Comparison of ENCODE assay signal across 25 cellular contexts in genomic region chr3:194246709-194247349, GRCh38.
"Had no signal": no experiment of that assay in that cellular context is flagged by ENCODE, and none has a peak within 500 bp of the region (broad histone marks: within the 10 kb centered on the region; RNA-seq: fewer than 3 reads in every experiment).

No MANE protein-coding gene starts in this region.

- H3K4me1 ChIP-seq: colonic mucosa had no signal

- H3K27me3 ChIP-seq: adrenal gland, cardiac muscle cell, colonic mucosa, gastrocnemius medialis, hepatocyte, tibial nerve had no signal

- H3K4me2 ChIP-seq: hepatocyte had no signal

- ATAC-seq: activated CD4-positive, alpha-beta T cell treated with anti-CD3 and anti-CD28 coated beads for 36 hours; activated CD8-positive, alpha-beta memory T cell treated with anti-CD3 and anti-CD28 coated beads, Interleukin-2, amount 10 ng/mL, durations not matched to agents 7 days and 5 days; activated CD8-positive, alpha-beta T cell treated with anti-CD3 and anti-CD28 coated beads, Interleukin-2, amount 10 ng/mL, durations not matched to agents 7 days and 5 days; gastrocnemius medialis; left cardiac atrium; natural killer cell; right cardiac atrium had no signal

- H3K27me3 Mint-ChIP-seq: activated CD4-positive, alpha-beta T cell treated with anti-CD3 and anti-CD28 coated beads for 36 hours had no signal

- DNase-seq: activated CD4-positive, alpha-beta T cell treated with anti-CD3 and anti-CD28 coated beads for 36 hours; activated CD4-positive, CD25-positive, alpha-beta regulatory T cell; activated CD8-positive, alpha-beta memory T cell treated with anti-CD3 and anti-CD28 coated beads, Interleukin-2, amount 10 ng/mL, durations not matched to agents 7 days and 5 days; activated CD8-positive, alpha-beta T cell treated with anti-CD3 and anti-CD28 coated beads, Interleukin-2, amount 10 ng/mL, durations not matched to agents 7 days and 5 days; activated effector memory CD4-positive, alpha-beta T cell treated with Interleukin-2 at 50 U/mL for 16 hours; activated naive CD4-positive, alpha-beta T cell treated with Interleukin-2 at 50 U/mL for 16 hours; activated naive CD8-positive, alpha-beta T cell treated with anti-CD3 and anti-CD28 coated beads for 36 hours; aorta; cerebellar nuclear complex; colonic mucosa; effector memory CD4-positive, alpha-beta T cell; gastrocnemius medialis; left cardiac atrium; natural killer cell; posterior cingulate gyrus; right cardiac atrium; stimulated activated CD4-positive, alpha-beta T cell treated with anti-CD3 and anti-CD28 coated beads, Interleukin-2, amount 100 ng/mL, for 48 hours; stimulated activated naive CD4-positive, alpha-beta T cell treated with Interleukin-2 at 50 U/mL for 16 hours had no signal

- H3K4me3 Mint-ChIP-seq: activated CD4-positive, alpha-beta T cell treated with anti-CD3 and anti-CD28 coated beads for 36 hours; activated CD8-positive, alpha-beta memory T cell treated with anti-CD3 and anti-CD28 coated beads, Interleukin-2, amount 10 ng/mL, durations not matched to agents 7 days and 5 days; activated CD8-positive, alpha-beta T cell treated with anti-CD3 and anti-CD28 coated beads, Interleukin-2, amount 10 ng/mL, durations not matched to agents 7 days and 5 days; activated naive CD8-positive, alpha-beta T cell treated with anti-CD3 and anti-CD28 coated beads for 36 hours; brain; memory B cell; natural killer cell; T-helper 2 cell treated with Interferon-gamma antibody and Interleukin-4, amounts not matched to agents 5 μg/mL and 100 μg/mL, for 36 hours had no signal

- H3K79me2 ChIP-seq: hepatocyte had no signal

- H3K27ac ChIP-seq: adrenal gland, cardiac muscle cell, colonic mucosa, gastrocnemius medialis, hepatocyte, tibial nerve had no signal

- H3K4me3 ChIP-seq: adrenal gland, cardiac muscle cell, colonic mucosa, gastrocnemius medialis, hepatocyte, tibial nerve had no signal

- H3K9me3 ChIP-seq: adrenal gland, colonic mucosa, gastrocnemius medialis, tibial nerve had no signal

- H3K36me3 ChIP-seq: adrenal gland, cardiac muscle cell, colonic mucosa, gastrocnemius medialis, tibial nerve had no signal

- H2AFZ ChIP-seq: hepatocyte had no signal

- H3K4me1 Mint-ChIP-seq: activated CD4-positive, alpha-beta T cell treated with anti-CD3 and anti-CD28 coated beads for 36 hours; activated CD8-positive, alpha-beta memory T cell treated with anti-CD3 and anti-CD28 coated beads, Interleukin-2, amount 10 ng/mL, durations not matched to agents 7 days and 5 days; activated naive CD8-positive, alpha-beta T cell treated with anti-CD3 and anti-CD28 coated beads for 36 hours; memory B cell had no signal

- H3K27ac Mint-ChIP-seq: activated CD4-positive, alpha-beta T cell treated with anti-CD3 and anti-CD28 coated beads for 36 hours; activated CD8-positive, alpha-beta memory T cell treated with anti-CD3 and anti-CD28 coated beads, Interleukin-2, amount 10 ng/mL, durations not matched to agents 7 days and 5 days; activated CD8-positive, alpha-beta T cell treated with anti-CD3 and anti-CD28 coated beads, Interleukin-2, amount 10 ng/mL, durations not matched to agents 7 days and 5 days; activated naive CD8-positive, alpha-beta T cell treated with anti-CD3 and anti-CD28 coated beads for 36 hours; memory B cell; natural killer cell; T-helper 2 cell treated with Interferon-gamma antibody and Interleukin-4, amounts not matched to agents 5 μg/mL and 100 μg/mL, for 36 hours had no signal

- H3K9me3 Mint-ChIP-seq: activated naive CD8-positive, alpha-beta T cell treated with anti-CD3 and anti-CD28 coated beads for 36 hours; brain; memory B cell; natural killer cell; T-helper 2 cell treated with Interferon-gamma antibody and Interleukin-4, amounts not matched to agents 5 μg/mL and 100 μg/mL, for 36 hours had no signal

- H3K36me3 Mint-ChIP-seq: activated CD8-positive, alpha-beta memory T cell treated with anti-CD3 and anti-CD28 coated beads, Interleukin-2, amount 10 ng/mL, durations not matched to agents 7 days and 5 days; activated naive CD8-positive, alpha-beta T cell treated with anti-CD3 and anti-CD28 coated beads for 36 hours; brain; memory B cell; natural killer cell had no signal
